Comparison of ENCODE assay signal across 17 cellular contexts in genomic region chr1:6179564-6180175, GRCh38. TPM values are rescaled to one million over a fixed set of nuclear protein-coding genes. Genes with fewer than 3 reads are reported as not detected.
A peak's percentile ranks its signal among the peaks of the same experiment; 100 is the strongest.
DNase-seq lines count a peak whose midpoint lies in the region; ATAC-seq, FAIRE-seq and TF ChIP-seq lines count a peak whose summit lies in the region.
"Had no signal": no experiment of that assay in that cellular context is flagged by ENCODE, and none has a peak within 500 bp of the region (broad histone marks: within the 10 kb centered on the region; RNA-seq: fewer than 3 reads in every experiment).

No MANE protein-coding gene starts in this region.

- H3K27ac Mint-ChIP-seq in brain (no peak overlapping the region), glutamatergic neuron (ENCODE audit: unreplicated experiment) (no peak overlapping the region)
- H3K27ac Mint-ChIP-seq in activated T-helper 2 cell treated with anti-CD3 and anti-CD28 coated beads, Interferon-gamma antibody, Interleukin-2, Interleukin-4, amounts not matched to agents 10 μg/mL and 5 μg/mL and 100 μg/mL, durations not matched to agents 14 hours and 24 hours and 36 hours, result no peak overlapping the region
- H3K27ac Mint-ChIP-seq: CD8-positive, alpha-beta T cell; effector memory CD8-positive, alpha-beta T cell; memory B cell had no signal

- no peak overlapping the region for H3K18ac ChIP-seq in neuronal stem cell (ENCODE audit: low read length)

- H3K4me1 ChIP-seq in GM23248 (ENCODE audit: insufficient read depth), result peaks cover 8% of the 10 kb centered on the region
- peaks cover 4 to 8% of the 10 kb centered on the region in 2 donors for H3K4me1 ChIP-seq in neuronal stem cell (ENCODE audit: control insufficient read depth in 2 of 2, insufficient read depth in 1 of 2, low read depth in 1 of 2, low read length in 2 of 2)
- peaks cover 0 to 2% (median 0%) of the 10 kb centered on the region in 3 donors for H3K4me1 ChIP-seq in pancreas

- DNase-seq in AG20443 (ENCODE audit: low spot score), result peak; percentile 24
- peak; percentile 38 for DNase-seq in GM23248
- no peak for DNase-seq in neuronal stem cell (ENCODE audit: low spot score)
- no peak for DNase-seq in glutamatergic neuron
- DNase-seq in activated T-helper 2 cell treated with anti-CD3 and anti-CD28 coated beads, Interferon-gamma antibody, Interleukin-2, Interleukin-4, amounts not matched to agents 10 μg/mL and 5 μg/mL and 100 μg/mL, durations not matched to agents 14 hours and 24 hours and 36 hours (ENCODE audit: low spot score), result no peak
- no peak for DNase-seq in pancreas
- DNase-seq: activated T-cell treated with anti-CD3 and anti-CD28 coated beads for 4 hours; NK-92 treated with Interleukin-12 subunit alpha and Interleukin-12 subunit beta, amount 100 ng/mL, for 24 hours; stimulated activated CD4-positive, alpha-beta T cell treated with anti-CD3 and anti-CD28 coated beads, Interleukin-2, amount 100 ng/mL, for 48 hours; stimulated activated naive CD4-positive, alpha-beta T cell treated with Interleukin-2 at 50 U/mL for 16 hours had no signal

- WGBS in GM23248 (ENCODE audit: low coverage in 1 of 2, low lambda C conversion rate in 2 of 2, missing lambda C conversion rate in 2 of 2), 2 experiments, result 2% methylated on average over 43 to 75 of the region's 92 CpGs
- no CpG with 5 or more reads among the region's 92 CpGs for WGBS in neuronal stem cell (ENCODE audit: extremely low coverage in 2 of 2, insufficient read length in 2 of 2, insufficient replicate concordance in 1 of 2), 2 donors
- 1% methylated on average over 37 to 91 of the region's 92 CpGs for WGBS in pancreas, 2 donors

- no peaks in the 10 kb centered on the region for H3K79me1 ChIP-seq in neuronal stem cell (ENCODE audit: low read depth, low read length)

- in situ Hi-C loops in GM23248 (cut with MboI), result no loop called here

- H2BK15ac ChIP-seq in neuronal stem cell (ENCODE audit: low read length), result no peak overlapping the region

- no peaks in the 10 kb centered on the region for H3K9me3 ChIP-seq in GM23248 (ENCODE audit: low read depth)
- H3K9me3 ChIP-seq in neuronal stem cell (replicated peaks in 1 of 2; ENCODE audit: control insufficient read depth in 2 of 2, insufficient read depth in 1 of 2, low read depth in 1 of 2, low read length in 2 of 2), result no peaks in the 10 kb centered on the region
- no peaks in the 10 kb centered on the region for H3K9me3 ChIP-seq in pancreas
- H3K9me3 ChIP-seq: adrenal gland had no signal

- H3K36me3 Mint-ChIP-seq in brain (no peaks in the 10 kb centered on the region), glutamatergic neuron (ENCODE audit: unreplicated experiment) (peaks cover 7% of the 10 kb centered on the region)
- peaks cover 6% of the 10 kb centered on the region for H3K36me3 Mint-ChIP-seq in activated T-helper 2 cell treated with anti-CD3 and anti-CD28 coated beads, Interferon-gamma antibody, Interleukin-2, Interleukin-4, amounts not matched to agents 10 μg/mL and 5 μg/mL and 100 μg/mL, durations not matched to agents 14 hours and 24 hours and 36 hours (ENCODE audit: low read depth)

- no peak overlapping the region for H3K9ac ChIP-seq in GM23248
- H3K9ac ChIP-seq in neuronal stem cell (ENCODE audit: low read depth, low read length, poor library complexity), result no peak overlapping the region

- H3F3A ChIP-seq in GM23248 (ENCODE audit: insufficient read depth), result peaks cover 21% of the 10 kb centered on the region

- no peak overlapping the region for H3K4me3 ChIP-seq in GM23248
- peak overlapping the region in 1 of 2 donors; percentile 72 for H3K4me3 ChIP-seq in neuronal stem cell (ENCODE audit: low read length in 2 of 2)
- H3K4me3 ChIP-seq in pancreas, result no peak overlapping the region

- no peaks in the 10 kb centered on the region for H3K9me2 ChIP-seq in GM23248 (ENCODE audit: insufficient read depth)

- H3K4me3 Mint-ChIP-seq in brain (peak overlapping the region in 3 of 5 experiments; percentile 60 to 76 (median 71)), glutamatergic neuron (ENCODE audit: unreplicated experiment) (no peak overlapping the region)
- H3K4me3 Mint-ChIP-seq in activated T-helper 2 cell treated with anti-CD3 and anti-CD28 coated beads, Interferon-gamma antibody, Interleukin-2, Interleukin-4, amounts not matched to agents 10 μg/mL and 5 μg/mL and 100 μg/mL, durations not matched to agents 14 hours and 24 hours and 36 hours (ENCODE audit: low read depth), result no peak overlapping the region

- H2AFZ ChIP-seq in GM23248 (no peak overlapping the region), neuronal stem cell (ENCODE audit: low read length) (no peak overlapping the region)

- H3K14ac ChIP-seq in neuronal stem cell (ENCODE audit: low read length), result no peak overlapping the region

- H3K27me3 Mint-ChIP-seq in brain (peaks cover 39% of the 10 kb centered on the region), glutamatergic neuron (ENCODE audit: unreplicated experiment) (peaks cover 21% of the 10 kb centered on the region)
- H3K27me3 Mint-ChIP-seq in activated T-helper 2 cell treated with anti-CD3 and anti-CD28 coated beads, Interferon-gamma antibody, Interleukin-2, Interleukin-4, amounts not matched to agents 10 μg/mL and 5 μg/mL and 100 μg/mL, durations not matched to agents 14 hours and 24 hours and 36 hours (ENCODE audit: low read depth), result peaks cover 40% of the 10 kb centered on the region

- H3K9me3 Mint-ChIP-seq in brain, result peaks cover 0 to 6% (median 0%) of the 10 kb centered on the region in 5 experiments
- H3K9me3 Mint-ChIP-seq in glutamatergic neuron (ENCODE audit: unreplicated experiment), result peaks cover 7% of the 10 kb centered on the region
- H3K9me3 Mint-ChIP-seq in activated T-helper 2 cell treated with anti-CD3 and anti-CD28 coated beads, Interferon-gamma antibody, Interleukin-2, Interleukin-4, amounts not matched to agents 10 μg/mL and 5 μg/mL and 100 μg/mL, durations not matched to agents 14 hours and 24 hours and 36 hours, result no peaks in the 10 kb centered on the region
- H3K9me3 Mint-ChIP-seq: CD8-positive, alpha-beta T cell; effector memory CD8-positive, alpha-beta T cell; memory B cell had no signal

- no peak for ATAC-seq in pancreas
- ATAC-seq: activated CD4-positive, CD25-positive, alpha-beta regulatory T cell treated with anti-CD3 and anti-CD28 coated beads, Interleukin-2, amount 50 U/mL, for 24 hours had no signal

- H3K36me3 ChIP-seq in GM23248 (ENCODE audit: low read depth) (no peaks in the 10 kb centered on the region), neuronal stem cell (replicated peaks in 1 of 2; ENCODE audit: control insufficient read depth in 2 of 2, insufficient read depth in 2 of 2, low read length in 2 of 2) (peaks cover 0 to 6% of the 10 kb centered on the region in 2 donors), pancreas (no peaks in the 10 kb centered on the region)
- H3K36me3 ChIP-seq: adrenal gland had no signal

- no peaks in the 10 kb centered on the region for H3K79me2 ChIP-seq in GM23248 (ENCODE audit: insufficient read depth)

- no peak for FAIRE-seq in pancreas (lab: Jason Lieb, UNC)

- H3K27me3 ChIP-seq in GM23248 (replicated peaks; ENCODE audit: insufficient read depth) (peaks cover 18% of the 10 kb centered on the region), neuronal stem cell (ENCODE audit: control insufficient read depth in 3 of 3, insufficient read depth in 3 of 3, low read depth in 1 of 3, low read length in 3 of 3) (peaks cover 19 to 70% (median 64%) of the 10 kb centered on the region in 3 experiments), pancreas (peaks cover 0 to 8% (median 3%) of the 10 kb centered on the region in 4 donors)

- H4K20me1 ChIP-seq in GM23248 (ENCODE audit: insufficient read depth), result no peaks in the 10 kb centered on the region

- H3K23ac ChIP-seq in neuronal stem cell (ENCODE audit: low read depth, low read length, poor library complexity), result no peak overlapping the region

- peaks cover 24% of the 10 kb centered on the region for H3K4me1 Mint-ChIP-seq in brain
- H3K4me1 Mint-ChIP-seq in glutamatergic neuron (ENCODE audit: low read depth, unreplicated experiment), result peaks cover 3% of the 10 kb centered on the region
- peaks cover 5% of the 10 kb centered on the region for H3K4me1 Mint-ChIP-seq in activated T-helper 2 cell treated with anti-CD3 and anti-CD28 coated beads, Interferon-gamma antibody, Interleukin-2, Interleukin-4, amounts not matched to agents 10 μg/mL and 5 μg/mL and 100 μg/mL, durations not matched to agents 14 hours and 24 hours and 36 hours (ENCODE audit: low read depth)

- no peak overlapping the region for H4K91ac ChIP-seq in neuronal stem cell (ENCODE audit: low read depth, low read length, poor library complexity)

- H2BK12ac ChIP-seq in neuronal stem cell (ENCODE audit: low read length), result no peak overlapping the region

- H3K4me2 ChIP-seq in GM23248 (ENCODE audit: unreplicated experiment) (no peak overlapping the region), neuronal stem cell (ENCODE audit: insufficient read depth, low read length, poor library complexity, severe bottlenecking) (peak overlapping the region; percentile 72)

- no peak overlapping the region for H2BK120ac ChIP-seq in neuronal stem cell (ENCODE audit: low read depth, low read length)

- no peak overlapping the region for H3K4ac ChIP-seq in neuronal stem cell (ENCODE audit: low read length)

- H2BK5ac ChIP-seq in neuronal stem cell (ENCODE audit: low read length), result no peak overlapping the region

- intact Hi-C loops in activated T-helper 2 cell treated with anti-CD3 and anti-CD28 coated beads, Interferon-gamma antibody, Interleukin-2, Interleukin-4, amounts not matched to agents 10 μg/mL and 5 μg/mL and 100 μg/mL, durations not matched to agents 14 hours and 24 hours and 36 hours (cut with micrococcal nuclease), result no loop called here
- intact Hi-C loops in pancreas (cut with DNase I), result no loop called here

- H3K27ac ChIP-seq in GM23248 (no peak overlapping the region), neuronal stem cell (replicated peaks; ENCODE audit: low read length) (no peak overlapping the region), pancreas (no peak overlapping the region)
- H3K27ac ChIP-seq: HL-60 had no signal

- no peak overlapping the region for H2AK5ac ChIP-seq in neuronal stem cell (ENCODE audit: low read depth, low read length)

- H4K8ac ChIP-seq in neuronal stem cell (ENCODE audit: low read depth, low read length), result no peak overlapping the region

- no peak for TF ChIP-seq CTCF in brain (conservative IDR thresholded peaks at IDR 0.05)
- TF ChIP-seq CTCF in glutamatergic neuron (IDR thresholded peaks at IDR 0.05; ENCODE audit: partially characterized antibody, unreplicated experiment), result no peak
- no peak for TF ChIP-seq CTCF in pancreas (IDR thresholded peaks at IDR 0.05)

RNA-seq across cellular contexts. Expression of gene CHD5, which starts 0.5 kb away (rescaled TPM):
- total RNA-seq in GM23248 (2014; rRNA removed; shearing (Covaris generic)), result 0.11 and 0.25 TPM in 2 replicates
- polyA plus RNA-seq in GM23248 (2016; fragmentation: Nextera tagmentation; extraction: Ambion mirVana) (0.10 TPM in 1 of 2 replicates, not detected in the other), brain (ENCODE audit: insufficient read depth, low read depth, low replicate concordance) (13.5 TPM), pancreas (1 to 10 TPM; 1.2 to 2.9 TPM)
- 0.14 TPM for polyA plus RNA-seq in neuronal stem cell (2013, experiment 1 of 2)
- polyA plus RNA-seq in neuronal stem cell (2013, experiment 2 of 2), result 0.22 TPM
- total RNA-seq in glutamatergic neuron (ENCODE audit: unreplicated experiment) (0.96 TPM), pancreas (under 1 TPM; 0.09 to 0.46 (median 0.27) TPM)
- 0.46 and 0.78 TPM in 2 replicates for total RNA-seq in activated T-helper 2 cell treated with anti-CD3 and anti-CD28 coated beads, Interferon-gamma antibody, Interleukin-2, Interleukin-4, amounts not matched to agents 10 μg/mL and 5 μg/mL and 100 μg/mL, durations not matched to agents 14 hours and 24 hours and 36 hours

RNA-seq across cellular contexts. Expression of gene RPL22, which starts 19.7 kb away (rescaled TPM):
- 101 and 127 TPM in 2 replicates for total RNA-seq in GM23248 (2014; rRNA removed; shearing (Covaris generic))
- polyA plus RNA-seq in GM23248 (2016; fragmentation: Nextera tagmentation; extraction: Ambion mirVana) (124 and 137 TPM in 2 replicates), brain (ENCODE audit: insufficient read depth, low read depth, low replicate concordance) (808 TPM), pancreas (100 to 1,000 TPM; 252 to 378 TPM)
- polyA plus RNA-seq in neuronal stem cell (2013, experiment 1 of 2), result 1,500 TPM
- 1,497 TPM for polyA plus RNA-seq in neuronal stem cell (2013, experiment 2 of 2)
- total RNA-seq in glutamatergic neuron (ENCODE audit: unreplicated experiment) (275 TPM), pancreas (100 to 1,000 TPM; 186 to 264 (median 221) TPM)
- 473 and 533 TPM in 2 replicates for total RNA-seq in activated T-helper 2 cell treated with anti-CD3 and anti-CD28 coated beads, Interferon-gamma antibody, Interleukin-2, Interleukin-4, amounts not matched to agents 10 μg/mL and 5 μg/mL and 100 μg/mL, durations not matched to agents 14 hours and 24 hours and 36 hours

RNA-seq across cellular contexts. Expression of gene RNF207, which starts 26.2 kb away (rescaled TPM):
- total RNA-seq in GM23248 (2014; rRNA removed; shearing (Covaris generic)), result 30.3 and 32.8 TPM in 2 replicates
- polyA plus RNA-seq in GM23248 (2016; fragmentation: Nextera tagmentation; extraction: Ambion mirVana), result 6.2 and 8.6 TPM in 2 replicates
- 0.41 TPM for polyA plus RNA-seq in brain (ENCODE audit: insufficient read depth, low read depth, low replicate concordance)
- polyA plus RNA-seq in neuronal stem cell (2013, experiment 1 of 2), result 0.68 TPM
- polyA plus RNA-seq in neuronal stem cell (2013, experiment 2 of 2), result 0.66 TPM
- total RNA-seq in glutamatergic neuron (ENCODE audit: unreplicated experiment), result 5.6 TPM
- total RNA-seq in activated T-helper 2 cell treated with anti-CD3 and anti-CD28 coated beads, Interferon-gamma antibody, Interleukin-2, Interleukin-4, amounts not matched to agents 10 μg/mL and 5 μg/mL and 100 μg/mL, durations not matched to agents 14 hours and 24 hours and 36 hours, result 54.4 and 58.4 TPM in 2 replicates
- total RNA-seq in pancreas, result 10 to 100 TPM in 5 of 6 donors, 1 to 10 TPM in 1; 7.1 to 21.6 (median 12.5) TPM
- 10 to 100 TPM; 26.2 to 52.8 TPM for polyA plus RNA-seq in pancreas

RNA-seq across cellular contexts. Expression of gene ICMT, which starts 56.1 kb away (rescaled TPM):
- total RNA-seq in GM23248 (2014; rRNA removed; shearing (Covaris generic)), result 110 and 119 TPM in 2 replicates
- polyA plus RNA-seq in GM23248 (2016; fragmentation: Nextera tagmentation; extraction: Ambion mirVana) (69.4 and 71.5 TPM in 2 replicates), brain (ENCODE audit: insufficient read depth, low read depth, low replicate concordance) (68.0 TPM), pancreas (10 to 100 TPM in 1 of 2 donors, 1 to 10 TPM in 1; 8.3 to 16.0 TPM)
- 38.1 TPM for polyA plus RNA-seq in neuronal stem cell (2013, experiment 1 of 2)
- 38.5 TPM for polyA plus RNA-seq in neuronal stem cell (2013, experiment 2 of 2)
- total RNA-seq in glutamatergic neuron (ENCODE audit: unreplicated experiment) (55.5 TPM), pancreas (10 to 100 TPM; 13.4 to 26.4 (median 21.5) TPM)
- total RNA-seq in activated T-helper 2 cell treated with anti-CD3 and anti-CD28 coated beads, Interferon-gamma antibody, Interleukin-2, Interleukin-4, amounts not matched to agents 10 μg/mL and 5 μg/mL and 100 μg/mL, durations not matched to agents 14 hours and 24 hours and 36 hours, result 60.0 and 62.3 TPM in 2 replicates

Comparison
In these comparisons a context has a peak if more than half of its experiments do, and no peak if none do; other contexts are left out.
1. DNase-seq: peak in AG20443 (single experiment) and GM23248 (single experiment); none in neuronal stem cell (single experiment), glutamatergic neuron (single experiment), activated T-helper 2 cell treated with anti-CD3 and anti-CD28 coated beads, Interferon-gamma antibody, Interleukin-2, Interleukin-4, amounts not matched to agents 10 μg/mL and 5 μg/mL and 100 μg/mL, durations not matched to agents 14 hours and 24 hours and 36 hours (single experiment) and pancreas (0 of 6).
2. H3K4me3 Mint-ChIP-seq: peak in brain (3 of 5); none in glutamatergic neuron (single experiment) and activated T-helper 2 cell treated with anti-CD3 and anti-CD28 coated beads, Interferon-gamma antibody, Interleukin-2, Interleukin-4, amounts not matched to agents 10 μg/mL and 5 μg/mL and 100 μg/mL, durations not matched to agents 14 hours and 24 hours and 36 hours (single experiment).